ENCODE assay signal across 1 cellular context in genomic region chr17:47287639-47288038, GRCh38.
TF ChIP-seq lines count a peak whose summit lies in the region.

No MANE protein-coding gene starts in this region.

TF ChIP-seq in IMR-90, 13 proteins besides CTCF, POLR2A, EP300 and RAD21:
- TF ChIP-seq SMC3 (IDR thresholded peaks at IDR 0.05; ENCODE audit: low read depth, low read length) (no peak), NFE2L2 (IDR thresholded peaks at IDR 0.05; ENCODE audit: low read depth, low read length) (no peak), MAZ (IDR thresholded peaks at IDR 0.05; ENCODE audit: borderline replicate concordance, low read depth, low read length) (no peak), CEBPB (IDR thresholded peaks at IDR 0.05; ENCODE audit: low read depth, low read length) (no peak), RCOR1 (IDR thresholded peaks at IDR 0.05; ENCODE audit: insufficient replicate concordance, low read length) (no peak), USF2 (IDR thresholded peaks at IDR 0.05; ENCODE audit: low read depth, low read length) (no peak), BHLHE40 (IDR thresholded peaks at IDR 0.05; ENCODE audit: low read depth, low read length) (no peak), ELK1 (IDR thresholded peaks at IDR 0.05; ENCODE audit: borderline replicate concordance, low read depth, low read length) (no peak), RFX5 (IDR thresholded peaks at IDR 0.05; ENCODE audit: low read depth, low read length) (no peak), MAFK (IDR thresholded peaks at IDR 0.05; ENCODE audit: low read depth, low read length) (no peak), MXI1 (IDR thresholded peaks at IDR 0.05; ENCODE audit: borderline replicate concordance, low read depth, low read length) (no peak), CHD1 (IDR thresholded peaks at IDR 0.05; ENCODE audit: low read depth, low read length) (no peak), FOS (IDR thresholded peaks at IDR 0.05; ENCODE audit: low read depth, low read length) (no peak)
